ENCODE assay signal across 8 cellular contexts in the genomic region with DNA sequence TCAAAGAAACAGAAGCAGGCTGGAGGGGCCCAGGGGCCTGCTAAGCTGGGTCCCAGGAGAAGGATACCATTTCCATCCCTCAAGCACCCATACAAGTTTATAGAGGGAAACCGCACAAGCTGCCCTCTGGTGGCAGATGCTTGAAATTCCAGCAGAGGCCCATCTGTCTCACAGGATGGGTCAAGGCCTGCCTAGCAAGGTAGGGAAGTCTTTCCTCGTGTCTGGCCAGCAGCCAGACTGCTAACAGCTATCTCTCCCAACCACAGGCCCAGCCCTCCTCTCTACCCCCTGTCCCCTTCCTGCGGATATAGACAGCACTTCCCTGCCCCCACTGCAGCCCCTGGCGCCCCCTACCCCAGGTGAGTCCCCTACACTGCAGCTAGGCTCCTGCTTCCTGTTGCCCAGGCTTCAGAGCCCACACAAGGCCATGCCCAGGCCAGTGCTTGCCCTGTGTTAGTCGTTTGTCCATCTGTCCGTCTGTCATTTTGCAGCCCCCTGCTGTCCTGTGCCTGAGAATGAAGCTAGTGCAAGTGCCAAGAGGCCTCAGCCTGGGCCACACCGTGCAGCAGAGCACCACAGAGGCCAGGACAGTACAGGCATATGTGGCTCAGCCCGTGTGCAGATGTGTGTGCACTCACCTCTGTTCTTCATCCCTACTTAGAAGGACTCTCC. TPM values are rescaled to one million over a fixed set of nuclear protein-coding genes. Genes with fewer than 3 reads are reported as not detected.
A peak's percentile ranks its signal among the peaks of the same experiment; 100 is the strongest.
DNase-seq lines count a peak whose midpoint lies in the region; ATAC-seq, FAIRE-seq and TF ChIP-seq lines count a peak whose summit lies in the region.

No MANE protein-coding gene starts in this region.

- no peak overlapping the region for H2AFZ ChIP-seq in MM.1S (ENCODE audit: low read length)
- H2AFZ ChIP-seq in K562 (ENCODE audit: low read depth, low read length) = no peak overlapping the region

- WGBS in K562 (ENCODE audit: insufficient coverage, low coverage, missing lambda C conversion rate) = 4% methylated on average over 6 of the region's 8 CpGs

- TF ChIP-seq RAD21 in K562 (CRISPR knock-in tag; conservative IDR thresholded peaks at IDR 0.05 in 1 of 2, IDR thresholded peaks at IDR 0.05 in 1 of 2) = peak; percentile 49 to 73

- peaks cover 0 to 4% (median 0%) of the 10 kb centered on the region in 8 donors for H3K9me3 Mint-ChIP-seq in CD4-positive, alpha-beta memory T cell

- ATAC-seq in GM19463 (IDR thresholded peaks at IDR 0.05; ENCODE audit: unreplicated experiment) = peak; percentile 35
- ATAC-seq in K562 = peak; percentile 92

- H3K27ac Mint-ChIP-seq in CD4-positive, alpha-beta memory T cell = peak overlapping the region; percentile 64 to 98 (median 86)

- no peaks in the 10 kb centered on the region for H3K27me3 ChIP-seq in CD4-positive, alpha-beta memory T cell (ENCODE audit: insufficient read depth, low read length)
- H3K27me3 ChIP-seq in MM.1S (replicated peaks; ENCODE audit: insufficient read depth, low read length) (no peaks in the 10 kb centered on the region), K562 (ENCODE audit: control insufficient read depth in 2 of 2, insufficient read depth in 2 of 2, low read length in 2 of 2) (no peaks in the 10 kb centered on the region)

- peaks cover 57 to 94% of the 10 kb centered on the region in 2 donors for H3K36me3 Mint-ChIP-seq in CD4-positive, alpha-beta memory T cell

- FAIRE-seq in K562 (lab: Jason Lieb, UNC) = peak; percentile 100

- H4K20me1 ChIP-seq in MM.1S (ENCODE audit: insufficient read depth, low read length) = peaks cover 8% of the 10 kb centered on the region
- peaks cover 28% of the 10 kb centered on the region for H4K20me1 ChIP-seq in K562 (replicated peaks; ENCODE audit: control insufficient read depth, insufficient read depth, low read length)

- POLR2A ChIA-PET in CD4-positive, alpha-beta memory T cell (lab: Charles Lee; ENCODE audit: partially characterized antibody) = interaction anchor here (1.2 to 23.7 kb wide), 5 partner anchors 36 to 97 kb away, joined by 4 to 313 read pairs (median 10); partner anchors contain the start of gene SKP1
- POLR2A ChIA-PET in K562 (lab: Yijun Ruan, JAX) = interaction anchor here (0.7 to 2.6 kb wide), 13 partner anchors 10 to 497 kb away, joined by 3 to 11 read pairs (median 3); partner anchors contain the start of gene SKP1

- no TSS peak for BruUV-seq in K562 (replicated peaks; lab: Mats Ljungman, UMichigan)

- peak overlapping the region in 2 of 8 donors; percentile 20 to 24 for H3K4me3 Mint-ChIP-seq in CD4-positive, alpha-beta memory T cell

- TF ChIP-seq CTCF in MM.1S (IDR thresholded peaks at IDR 0.05; ENCODE audit: low read length) = peak; percentile 75
- TF ChIP-seq CTCF in K562 (IDR thresholded peaks at IDR 0.05 in 2 of 3, conservative IDR thresholded peaks at IDR 0.05 in 1 of 3; ENCODE audit: insufficient read depth in 2 of 3, low read depth in 1 of 3, low read length in 3 of 3) = peak; percentile 88 to 92 (median 88)

- H3K27ac ChIP-seq in CD4-positive, alpha-beta memory T cell (ENCODE audit: low read depth, low read length) = peak overlapping the region; percentile 97
- no peak overlapping the region for H3K27ac ChIP-seq in MM.1S (ENCODE audit: low read length)
- H3K27ac ChIP-seq in K562 (ENCODE audit: extremely low read depth, low read depth, low read length) = peak overlapping the region; percentile 3; the same call in 2 of the 3 replicates

- peaks cover 12% of the 10 kb centered on the region; the same call in 1 of the 2 replicates for H3K79me2 ChIP-seq in MM.1S (ENCODE audit: low read length)
- H3K79me2 ChIP-seq in K562 (ENCODE audit: control insufficient read depth, insufficient read depth, low read length) = peaks cover 31% of the 10 kb centered on the region

- no peak overlapping the region for H3K9ac ChIP-seq in MM.1S (ENCODE audit: low read length)
- peak overlapping the region in 1 of 2 experiments; percentile 40; a peak in 1 of 4 replicates for H3K9ac ChIP-seq in K562 (ENCODE audit: insufficient read depth in 1 of 2, low read depth in 2 of 2, low read length in 2 of 2)

- no peaks in the 10 kb centered on the region for H3K9me2 ChIP-seq in MM.1S (replicated peaks; ENCODE audit: insufficient read depth, low read length)

- no peak for TF ChIP-seq POLR2A in K562 (conservative IDR thresholded peaks at IDR 0.05)

- peaks cover 59% of the 10 kb centered on the region for H3K4me1 ChIP-seq in CD4-positive, alpha-beta memory T cell (ENCODE audit: insufficient read depth, low read length)
- H3K4me1 ChIP-seq in MM.1S (ENCODE audit: low read length) (peaks cover 13% of the 10 kb centered on the region), K562 (replicated peaks in 1 of 2; ENCODE audit: control insufficient read depth in 2 of 2, insufficient read depth in 2 of 2, low read length in 2 of 2) (peaks cover 10 to 31% of the 10 kb centered on the region in 2 experiments; a peak in 4 of 5 replicates)

- peak; percentile 40; the same call in 1 of the 2 replicates for TF ChIP-seq EP300 in K562 (IDR thresholded peaks at IDR 0.05; ENCODE audit: low read length)

- peaks cover 24 to 84% (median 59%) of the 10 kb centered on the region in 4 donors for H3K4me1 Mint-ChIP-seq in CD4-positive, alpha-beta memory T cell

- no peaks in the 10 kb centered on the region for H3F3A ChIP-seq in MM.1S (ENCODE audit: insufficient read depth, low read length)

- no peaks in the 10 kb centered on the region for H3K27me3 Mint-ChIP-seq in CD4-positive, alpha-beta memory T cell

- peaks cover 95% of the 10 kb centered on the region for H3K36me3 ChIP-seq in CD4-positive, alpha-beta memory T cell (ENCODE audit: insufficient read depth, low read length)
- 0 out of 2 replicates have a peak, but pooled peaks cover 5% of the 10 kb centered on the region for H3K36me3 ChIP-seq in MM.1S (replicated peaks; ENCODE audit: insufficient read depth, low read length)
- H3K36me3 ChIP-seq in K562 (ENCODE audit: control insufficient read depth, insufficient read depth, low read length) = peaks cover 79% of the 10 kb centered on the region; the same call in 2 of the 3 replicates

- DNase-seq in CD4-positive, alpha-beta memory T cell = peak; percentile 52 to 70 (median 57)
- DNase-seq in MM.1S (peak; percentile 72), T follicular helper cell (ENCODE audit: low read depth) (peak; percentile 48), K562 (ENCODE audit: extremely low read depth in 1 of 4, low spot score in 3 of 4) (peak; percentile 74 to 94 (median 82)), iPS DF 4.7 (ENCODE audit: extremely low read depth, low spot score) (peak; percentile 58), 8988T (no peak)
- DNase-seq in stimulated activated CD4-positive, alpha-beta T cell treated with anti-CD3 and anti-CD28 coated beads, Interleukin-15, amount 100 ng/mL, for 24 hours = peak; percentile 77

- H3K9me3 ChIP-seq in CD4-positive, alpha-beta memory T cell (ENCODE audit: control insufficient read depth in 1 of 2, low read length in 2 of 2) = no peaks in the 10 kb centered on the region
- no peaks in the 10 kb centered on the region for H3K9me3 ChIP-seq in MM.1S (replicated peaks; ENCODE audit: insufficient read depth, low read length)
- no peaks in the 10 kb centered on the region for H3K9me3 ChIP-seq in K562 (replicated peaks; ENCODE audit: control insufficient read depth, insufficient read depth, low read depth, low read length)

- intact Hi-C loops in CD4-positive, alpha-beta memory T cell (cut with micrococcal nuclease) = loop anchor here (1.0 kb wide), 4 partner anchors 8 to 101 kb away; partner anchors contain the start of gene TCF7
- intact Hi-C loops in K562 (cut with micrococcal nuclease) = loop anchor here (1.0 kb wide), 2 partner anchors 38 to 101 kb away; no protein-coding TSS in a partner anchor

- in situ Hi-C loops in K562 (cut with MboI) = no loop called here

- CTCF ChIA-PET in CD4-positive, alpha-beta memory T cell (lab: Charles Lee; ENCODE audit: partially characterized antibody) = interaction anchor here (0.6 to 25.4 kb wide), 17 partner anchors 9 to 130 kb away, joined by 3 to 603 read pairs (median 3); no protein-coding TSS in a partner anchor
- CTCF ChIA-PET in K562 (lab: Yijun Ruan, JAX; ENCODE audit: low intra/inter-chr PET ratio) = interaction anchor here (0.8 to 2.9 kb wide), 3 partner anchors 38 to 148 kb away, joined by 3 to 39 read pairs (median 4); no protein-coding TSS in a partner anchor

- no peak overlapping the region for H3K4me2 ChIP-seq in MM.1S (ENCODE audit: low read depth, low read length)
- peak overlapping the region; percentile 16; the same call in 1 of the 2 replicates for H3K4me2 ChIP-seq in K562 (ENCODE audit: insufficient read depth, low read length)

- H3K9me1 ChIP-seq in K562 (ENCODE audit: control insufficient read depth, insufficient read depth, low read length) = peaks cover 5% of the 10 kb centered on the region

- H3K4me3 ChIP-seq in CD4-positive, alpha-beta memory T cell (ENCODE audit: low read length in 2 of 2) = no peak overlapping the region
- no peak overlapping the region for H3K4me3 ChIP-seq in MM.1S (ENCODE audit: low read length)
- no peak overlapping the region for H3K4me3 ChIP-seq in K562

RNA-seq across cellular contexts. Expression of gene TCF7, which starts 26.2 kb away (rescaled TPM):
- total RNA-seq in CD4-positive, alpha-beta memory T cell = 100 to 1,000 TPM; 770 to 841 TPM
- 100 to 1,000 TPM; 102 to 474 TPM for polyA plus RNA-seq in CD4-positive, alpha-beta memory T cell
- 22.7 and 54.2 TPM in 2 replicates for total RNA-seq in K562 (2011; cell fraction: chromatin; rRNA removed; ENCODE audit: low replicate concordance)
- total RNA-seq in K562 (2011; cell fraction: nucleolus; rRNA removed) = 20.5 and 24.5 TPM in 2 replicates
- 24.3 and 38.9 TPM in 2 replicates for total RNA-seq in K562 (2011; cell fraction: nucleoplasm; rRNA removed)
- total RNA-seq in K562 (2014; rRNA removed) (5.8 TPM in 2 replicates), K562 (2014; rRNA removed; fragmentation: Illumina TruSeq; extraction: Trizol) (3.4 TPM in 2 replicates), K562 (2015; rRNA removed; fragmentation: Illumina TruSeq; extraction: Trizol) (3.1 and 3.2 TPM in 2 replicates), K562 (2021) (10.3 and 12.6 TPM in 2 replicates)
- polyA plus RNA-seq in K562 (2011; rRNA removed) (3.2 and 4.2 TPM in 2 replicates), K562 (2014; fragmentation: Illumina TruSeq; extraction: Trizol) (14.4 and 14.9 TPM in 2 replicates), K562 (2014; fragmentation: Nextera tagmentation; extraction: Ambion mirVana) (1 to 10 TPM; 1.6 to 2.0 TPM), K562 (2014; rRNA removed) (5.4 and 5.8 TPM in 2 replicates)
- polyA plus RNA-seq in K562 (2011; cell fraction: cytosol; rRNA removed) = 2.6 and 5.4 TPM in 2 replicates
- polyA plus RNA-seq in K562 (2011; cell fraction: nucleus; rRNA removed) = 4.1 and 11.1 TPM in 2 replicates
- polyA plus RNA-seq in K562 (2012) = 8.3 and 8.9 TPM in 2 replicates
- polyA minus RNA-seq in K562 (2011; rRNA and poly(A)+ RNA removed) = 5.5 and 7.4 TPM in 2 replicates
- 5.3 and 9.5 TPM in 2 replicates for polyA minus RNA-seq in K562 (2011; cell fraction: cytosol; rRNA and poly(A)+ RNA removed)
- 8.3 and 13.5 TPM in 2 replicates for polyA minus RNA-seq in K562 (2011; cell fraction: nucleus; rRNA and poly(A)+ RNA removed)

RNA-seq across cellular contexts. Expression of gene SKP1, which starts 36.1 kb away (rescaled TPM):
- total RNA-seq in CD4-positive, alpha-beta memory T cell = 100 to 1,000 TPM; 234 to 246 TPM
- 1,000 to 10,000 TPM; 1,076 to 1,639 TPM for polyA plus RNA-seq in CD4-positive, alpha-beta memory T cell
- total RNA-seq in K562 (2011; cell fraction: chromatin; rRNA removed; ENCODE audit: low replicate concordance) = 90.0 and 233 TPM in 2 replicates
- 56.3 and 56.9 TPM in 2 replicates for total RNA-seq in K562 (2011; cell fraction: nucleolus; rRNA removed)
- 128 and 219 TPM in 2 replicates for total RNA-seq in K562 (2011; cell fraction: nucleoplasm; rRNA removed)
- total RNA-seq in K562 (2014; rRNA removed) = 259 and 301 TPM in 2 replicates
- 655 and 748 TPM in 2 replicates for total RNA-seq in K562 (2014; rRNA removed; fragmentation: Illumina TruSeq; extraction: Trizol)
- total RNA-seq in K562 (2015; rRNA removed; fragmentation: Illumina TruSeq; extraction: Trizol) = 621 and 639 TPM in 2 replicates
- 302 and 303 TPM in 2 replicates for total RNA-seq in K562 (2021)
- 471 and 627 TPM in 2 replicates for polyA plus RNA-seq in K562 (2011; rRNA removed)
- polyA plus RNA-seq in K562 (2011; cell fraction: cytosol; rRNA removed) = 91.9 and 240 TPM in 2 replicates
- polyA plus RNA-seq in K562 (2011; cell fraction: nucleus; rRNA removed) = 71.9 and 148 TPM in 2 replicates
- 488 and 491 TPM in 2 replicates for polyA plus RNA-seq in K562 (2012)
- polyA plus RNA-seq in K562 (2014; fragmentation: Illumina TruSeq; extraction: Trizol) = 809 and 876 TPM in 2 replicates
- polyA plus RNA-seq in K562 (2014; fragmentation: Nextera tagmentation; extraction: Ambion mirVana) = 1,000 to 10,000 TPM; 2,075 to 2,109 TPM
- 625 and 669 TPM in 2 replicates for polyA plus RNA-seq in K562 (2014; rRNA removed)
- polyA minus RNA-seq in K562 (2011; rRNA and poly(A)+ RNA removed) = 617 and 618 TPM in 2 replicates
- 97.3 and 126 TPM in 2 replicates for polyA minus RNA-seq in K562 (2011; cell fraction: cytosol; rRNA and poly(A)+ RNA removed)
- 44.0 and 74.6 TPM in 2 replicates for polyA minus RNA-seq in K562 (2011; cell fraction: nucleus; rRNA and poly(A)+ RNA removed)

Comparison
In these comparisons a context has a peak if more than half of its experiments do, and no peak if none do; other contexts are left out.
1. RNA of gene TCF7, which starts 26.2 kb away (total RNA-seq): 770 to 841 TPM in CD4-positive, alpha-beta memory T cell; 3.1 to 54.2 TPM in K562; every median in the first group is over 10 times any median in the second.